8 cellular contexts compared by ENCODE assay signal in the genomic region with DNA sequence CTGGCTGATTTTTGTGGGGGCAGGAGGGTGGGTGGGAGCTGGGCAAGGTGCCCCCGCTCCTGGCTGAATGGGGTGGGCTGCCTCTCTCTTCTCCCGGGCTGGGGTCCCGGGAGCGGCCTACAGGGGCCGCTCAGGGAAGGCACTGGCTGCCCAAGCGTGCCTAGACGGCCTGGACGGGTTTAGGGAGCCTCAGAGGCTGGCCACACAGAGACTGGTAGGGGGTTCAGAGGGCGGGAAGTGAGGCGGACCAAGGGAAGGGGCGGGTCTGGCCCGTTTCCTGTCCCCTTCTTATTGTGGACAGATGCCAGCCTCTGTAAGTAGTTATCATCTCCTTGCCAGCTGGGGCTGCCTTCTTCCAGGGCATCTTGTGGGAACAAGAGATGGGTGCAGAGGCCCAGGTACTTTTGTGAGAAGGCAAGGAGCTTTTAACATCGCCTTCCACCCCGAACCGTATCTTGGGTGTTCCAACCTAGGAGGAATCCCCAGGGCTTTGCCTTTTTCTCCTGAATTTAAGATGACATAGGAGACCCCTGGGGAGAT. TPM values are rescaled to one million over a fixed set of nuclear protein-coding genes. Genes with fewer than 3 reads are reported as not detected.
A peak's percentile ranks its signal among the peaks of the same experiment; 100 is the strongest.
DNase-seq lines count a peak whose midpoint lies in the region; ATAC-seq and TF ChIP-seq lines count a peak whose summit lies in the region.

No MANE protein-coding gene starts in this region.

- DNase-seq in HFF-Myc (ENCODE audit: extremely low read depth, low read depth) (no peak), T1000 (lab: John Stamatoyannopoulos, UW) (peak; percentile 18), fibroblast of gingiva (ENCODE audit: low read depth) (peak; percentile 50), neuronal stem cell (ENCODE audit: low spot score) (no peak), cortex of kidney (lab: John Stamatoyannopoulos, UW) (no peak), Ammon's horn (ENCODE audit: low spot score) (no peak), NCI-H345 (lab: John Stamatoyannopoulos, UW) (no peak)

- H3K23ac ChIP-seq in neuronal stem cell (ENCODE audit: low read depth, low read length, poor library complexity), result no peak overlapping the region

- H3K4ac ChIP-seq in neuronal stem cell (ENCODE audit: low read length), result no peak overlapping the region

- H3K4me1 ChIP-seq in neuronal stem cell (ENCODE audit: control insufficient read depth in 2 of 2, insufficient read depth in 1 of 2, low read depth in 1 of 2, low read length in 2 of 2), result peaks cover 0 to 3% of the 10 kb centered on the region in 2 donors

- no peak overlapping the region for H3K14ac ChIP-seq in neuronal stem cell (ENCODE audit: low read length)

- H3K27ac ChIP-seq in neuronal stem cell (replicated peaks; ENCODE audit: low read length), result no peak overlapping the region

- WGBS in neuronal stem cell (ENCODE audit: extremely low coverage in 2 of 2, insufficient read length in 2 of 2, insufficient replicate concordance in 1 of 2), 2 donors, result no CpG with 5 or more reads among the region's 15 CpGs

- H4K8ac ChIP-seq in neuronal stem cell (ENCODE audit: low read depth, low read length), result no peak overlapping the region

- TF ChIP-seq CTCF in HFF-Myc (IDR thresholded peaks at IDR 0.05; ENCODE audit: low read depth, low read length, missing control alignments), result no peak

- no peak overlapping the region for H2BK15ac ChIP-seq in neuronal stem cell (ENCODE audit: low read length)

- no peak overlapping the region for H2BK5ac ChIP-seq in neuronal stem cell (ENCODE audit: low read length)

- peak overlapping the region; percentile 77 for H2AFZ ChIP-seq in neuronal stem cell (ENCODE audit: low read length)

- H3K27me3 ChIP-seq in neuronal stem cell (ENCODE audit: control insufficient read depth in 3 of 3, insufficient read depth in 3 of 3, low read depth in 1 of 3, low read length in 3 of 3), result peaks cover 0 to 51% (median 2%) of the 10 kb centered on the region in 3 experiments

- H3K36me3 ChIP-seq in neuronal stem cell (replicated peaks in 1 of 2; ENCODE audit: control insufficient read depth in 2 of 2, insufficient read depth in 2 of 2, low read length in 2 of 2), result peaks cover 0 to 1% of the 10 kb centered on the region in 2 donors

- no peaks in the 10 kb centered on the region for H3K79me1 ChIP-seq in neuronal stem cell (ENCODE audit: low read depth, low read length)

- H3K9ac ChIP-seq in neuronal stem cell (ENCODE audit: low read depth, low read length, poor library complexity), result no peak overlapping the region

- H3K4me2 ChIP-seq in neuronal stem cell (ENCODE audit: insufficient read depth, low read length, poor library complexity, severe bottlenecking), result peak overlapping the region; percentile 51

- H3K18ac ChIP-seq in neuronal stem cell (ENCODE audit: low read length), result no peak overlapping the region

- ATAC-seq in GM18498 (IDR thresholded peaks at IDR 0.05; ENCODE audit: unreplicated experiment), result peak; percentile 55

- no peak overlapping the region for H2BK12ac ChIP-seq in neuronal stem cell (ENCODE audit: low read length)

- no peaks in the 10 kb centered on the region for H3K9me3 ChIP-seq in neuronal stem cell (replicated peaks in 1 of 2; ENCODE audit: control insufficient read depth in 2 of 2, insufficient read depth in 1 of 2, low read depth in 1 of 2, low read length in 2 of 2)

- no peak overlapping the region for H2AK5ac ChIP-seq in neuronal stem cell (ENCODE audit: low read depth, low read length)

- H3K4me3 ChIP-seq in HFF-Myc (replicated peaks; ENCODE audit: low read depth, low read length), result peak overlapping the region; percentile 20
- H3K4me3 ChIP-seq in neuronal stem cell (ENCODE audit: low read length in 2 of 2), result peak overlapping the region; percentile 24 to 77

- no peak overlapping the region for H4K91ac ChIP-seq in neuronal stem cell (ENCODE audit: low read depth, low read length, poor library complexity)

- H2BK120ac ChIP-seq in neuronal stem cell (ENCODE audit: low read depth, low read length), result no peak overlapping the region

RNA-seq across cellular contexts. Expression of a gene that starts 0.4 kb away (rescaled TPM):
- 5.5 TPM for polyA plus RNA-seq in neuronal stem cell (2013, experiment 1 of 2)
- 6.2 TPM for polyA plus RNA-seq in neuronal stem cell (2013, experiment 2 of 2)

RNA-seq across cellular contexts. Expression of a gene that starts 28.8 kb away (rescaled TPM):
- polyA plus RNA-seq in neuronal stem cell (2013, experiment 1 of 2), result 15.5 TPM
- polyA plus RNA-seq in neuronal stem cell (2013, experiment 2 of 2), result 15.9 TPM

Comparison
In these comparisons a context has a peak if more than half of its experiments do, and no peak if none do; other contexts are left out.
1. DNase-seq: peak in T1000 (single experiment) and fibroblast of gingiva (single experiment); none in HFF-Myc (single experiment), neuronal stem cell (single experiment), cortex of kidney (single experiment), Ammon's horn (single experiment) and NCI-H345 (single experiment).